Comparison of ENCODE assay signal across 8 cellular contexts in the genomic region with DNA sequence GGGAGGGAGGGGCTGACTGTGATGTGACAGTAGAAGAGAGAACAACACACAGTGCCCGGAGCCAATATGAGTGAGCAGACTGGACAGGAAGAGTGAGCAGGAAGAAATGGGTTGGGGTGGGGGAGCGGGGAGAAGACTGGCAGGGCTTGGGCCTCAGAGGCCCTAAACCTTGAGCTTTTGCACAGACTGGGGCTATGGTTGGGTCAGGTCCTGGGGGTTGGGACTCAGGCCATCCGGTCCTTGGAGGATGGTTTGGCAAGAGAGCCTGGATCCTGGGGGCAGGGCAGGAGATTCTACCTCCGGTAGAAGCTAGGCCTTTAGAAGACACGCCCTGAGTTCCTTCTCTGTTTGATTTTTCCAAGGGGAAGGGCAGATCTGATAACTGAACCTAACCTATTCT.
DNase-seq lines count a peak whose midpoint lies in the region; TF ChIP-seq lines count a peak whose summit lies in the region.

No MANE protein-coding gene starts in this region.

- no peaks in the 10 kb centered on the region for H3K9me3 ChIP-seq in BLaER1
- H3K9me3 ChIP-seq in Loucy (ENCODE audit: insufficient read depth, low read depth, low read length), result no peaks in the 10 kb centered on the region
- no peaks in the 10 kb centered on the region for H3K9me3 ChIP-seq in muscle layer of duodenum (ENCODE audit: control insufficient read depth in 1 of 2, low read length in 2 of 2)

- H4K20me1 ChIP-seq in BLaER1 (0 out of 2 replicates have a peak, but pooled peaks cover 6% of the 10 kb centered on the region), Loucy (ENCODE audit: insufficient read depth, low read length, poor library complexity, severe bottlenecking) (no peaks in the 10 kb centered on the region)

- no peak overlapping the region for H2AFZ ChIP-seq in Loucy (ENCODE audit: low read length)

- H3K4me3 ChIP-seq in BLaER1 (peak overlapping the region; percentile 89), Loucy (ENCODE audit: low read length, poor library complexity, severe bottlenecking) (peak overlapping the region; percentile 96), muscle layer of duodenum (ENCODE audit: low read depth in 1 of 2, low read length in 2 of 2) (peak overlapping the region; percentile 65 to 78)

- DNase-seq in middle frontal gyrus (ENCODE audit: extremely low spot score, low spot score) (no peak), DMS79 (lab: John Stamatoyannopoulos, UW) (no peak), hepatic stellate cell (ENCODE audit: low spot score) (no peak), HPDE6-E6E7 (ENCODE audit: extremely low spot score) (no peak)

- H3F3A ChIP-seq in Loucy (ENCODE audit: low read depth), result no peaks in the 10 kb centered on the region

- H3K4me1 ChIP-seq in BLaER1 (peaks cover 52% of the 10 kb centered on the region), Loucy (ENCODE audit: insufficient read depth, low read length, poor library complexity, severe bottlenecking) (peaks cover 32% of the 10 kb centered on the region), muscle layer of duodenum (ENCODE audit: control insufficient read depth in 1 of 2, insufficient read depth in 2 of 2, low read length in 2 of 2) (peaks cover 15 to 24% of the 10 kb centered on the region in 2 donors)

- peaks cover 24% of the 10 kb centered on the region; the same call in 1 of the 2 replicates for H3K79me2 ChIP-seq in Loucy (ENCODE audit: insufficient read depth, low read length)

- H3K27ac ChIP-seq in BLaER1 (peak overlapping the region; percentile 94), cingulate gyrus (ENCODE audit: low read depth, low read length) (peak overlapping the region; percentile 91), muscle layer of duodenum (ENCODE audit: low read length) (peak overlapping the region; percentile 82)

- TF ChIP-seq CTCF in Loucy (conservative IDR thresholded peaks at IDR 0.05; ENCODE audit: low read length), result no peak

- no peaks in the 10 kb centered on the region for H3K9me2 ChIP-seq in Loucy (replicated peaks; ENCODE audit: low read depth, low read length)

- H3K36me3 ChIP-seq in BLaER1 (peaks cover 14% of the 10 kb centered on the region), Loucy (ENCODE audit: insufficient read depth, low read length) (peaks cover 5% of the 10 kb centered on the region; the same call in 1 of the 2 replicates), muscle layer of duodenum (ENCODE audit: control insufficient read depth in 1 of 2, insufficient read depth in 2 of 2, low read length in 2 of 2) (peaks cover 10 to 27% of the 10 kb centered on the region in 2 donors)

- no peaks in the 10 kb centered on the region for H3K27me3 ChIP-seq in BLaER1
- no peaks in the 10 kb centered on the region for H3K27me3 ChIP-seq in Loucy (ENCODE audit: insufficient read depth, low read length, poor library complexity, severe bottlenecking)
- no peaks in the 10 kb centered on the region for H3K27me3 ChIP-seq in muscle layer of duodenum (ENCODE audit: low read depth, low read length)

- H3K4me2 ChIP-seq in BLaER1, result peak overlapping the region; percentile 98
- H3K4me2 ChIP-seq in Loucy (ENCODE audit: low read depth, low read length, poor library complexity, severe bottlenecking), result peak overlapping the region; percentile 99

- H3K9ac ChIP-seq in BLaER1 (peak overlapping the region; percentile 89), Loucy (ENCODE audit: low read depth, low read length, poor library complexity, severe bottlenecking) (peak overlapping the region; percentile 91)
